ENCODE assay signal across 17 cellular contexts in the genomic region with DNA sequence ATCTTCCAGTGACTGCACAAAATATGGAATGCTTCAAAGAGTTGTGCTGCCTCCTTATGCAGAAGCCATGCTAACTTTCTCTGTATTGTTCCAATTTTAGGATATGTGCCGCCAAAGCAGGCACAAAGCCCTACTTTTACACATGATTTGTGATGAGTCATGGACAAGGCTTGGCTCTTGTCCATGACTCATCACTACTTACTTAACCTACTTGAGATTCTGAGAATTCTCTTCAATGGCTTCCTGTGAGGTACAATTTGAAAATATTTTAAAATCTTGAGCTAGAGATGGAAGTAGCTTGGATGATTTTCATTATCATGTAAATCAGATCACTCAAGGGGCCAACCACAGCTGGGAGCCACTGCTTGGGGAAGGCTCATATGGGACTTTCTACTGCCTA. TPM values are rescaled to one million over a fixed set of nuclear protein-coding genes. Genes with fewer than 3 reads are reported as not detected.
"Had no signal": no experiment of that assay in that cellular context is flagged by ENCODE, and none has a peak within 500 bp of the region (broad histone marks: within the 10 kb centered on the region; RNA-seq: fewer than 3 reads in every experiment).

No MANE protein-coding gene starts in this region.

RNA-seq across cellular contexts. Expression of a gene that starts 11.7 kb away (rescaled TPM):
- total RNA-seq: activated CD4-positive, alpha-beta memory T cell treated with anti-CD3 and anti-CD28 coated beads, Interleukin-2, amount 10 ng/mL, durations not matched to agents 7 days and 5 days; activated CD4-positive, alpha-beta T cell treated with anti-CD3 and anti-CD28 coated beads, Interleukin-2, amount 10 ng/mL, durations not matched to agents 7 days and 5 days; activated naive CD8-positive, alpha-beta T cell treated with anti-CD3 and anti-CD28 coated beads, Interleukin-2, amount 10 ng/mL, durations not matched to agents 7 days and 5 days; ascending aorta; esophagus muscularis mucosa; fibroblast of villous mesenchyme; heart left ventricle; kidney; lower leg skin; naive thymus-derived CD8-positive, alpha-beta T cell; neural crest cell; right atrium auricular region; smooth muscle cell; T-helper 17 cell; upper lobe of left lung; vagina; WTC11 had no signal
